ENCODE assay signal across 9 cellular contexts in the genomic region with DNA sequence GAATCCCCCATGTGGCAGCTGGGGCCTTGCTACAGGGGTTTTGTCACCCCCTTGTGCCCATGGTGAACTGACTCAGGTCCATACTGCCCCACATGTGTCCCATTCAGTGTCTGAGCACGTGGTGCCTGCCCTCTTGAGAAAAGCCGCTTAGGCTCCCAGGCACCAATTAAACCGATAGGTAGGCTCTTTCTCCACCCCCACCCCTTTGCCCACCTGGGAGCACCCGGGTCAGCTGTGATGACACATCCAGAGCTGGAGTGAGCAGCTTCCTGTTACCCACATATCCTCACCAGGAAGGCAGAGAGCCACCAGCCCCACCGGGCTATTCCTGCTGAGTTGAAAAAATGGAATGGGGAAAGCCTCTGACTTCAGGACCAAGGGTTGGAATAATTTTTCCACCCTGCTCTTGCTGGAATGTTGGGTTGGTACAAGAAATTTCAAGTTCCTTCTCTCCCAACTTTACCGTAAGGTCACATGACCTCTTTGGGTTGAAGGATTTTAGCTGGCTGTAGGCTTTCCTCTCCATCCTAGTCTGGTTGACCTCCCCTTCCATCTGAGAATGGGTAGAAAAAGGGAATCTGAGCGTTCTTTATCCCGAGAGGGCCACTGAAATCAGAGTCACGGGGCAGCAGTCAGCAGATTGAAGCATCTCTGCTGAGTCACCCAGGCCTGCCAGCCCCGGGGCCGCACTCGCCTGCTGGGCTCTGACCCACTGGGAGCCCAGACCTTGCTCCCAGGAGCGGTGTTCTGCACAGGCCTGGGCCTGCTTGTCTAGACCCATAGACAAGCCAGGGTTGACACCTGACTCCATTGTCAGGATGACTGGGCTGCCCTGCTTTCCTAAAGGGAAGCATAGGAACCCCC. TPM values are rescaled to one million over a fixed set of nuclear protein-coding genes. Genes with fewer than 3 reads are reported as not detected.
DNase-seq lines count a peak whose midpoint lies in the region; ATAC-seq and TF ChIP-seq lines count a peak whose summit lies in the region.
"Had no signal": no experiment of that assay in that cellular context is flagged by ENCODE, and none has a peak within 500 bp of the region (broad histone marks: within the 10 kb centered on the region; RNA-seq: fewer than 3 reads in every experiment).

No MANE protein-coding gene starts in this region.

- peaks cover 0 to 22% (median 7%) of the 10 kb centered on the region in 11 experiments; a peak in 13 of 22 replicates for H3K27me3 ChIP-seq in BLaER1 treated with 17β-estradiol and CSF1 and Interleukin-3, amounts not matched to agents 10 nM and 100 nM

- intact Hi-C loops in natural killer cell (cut with micrococcal nuclease) = loop anchor here (5.0 kb wide), 1 partner anchor 116 kb away; no protein-coding TSS in a partner anchor

- ATAC-seq in GM21360 (IDR thresholded peaks at IDR 0.05; ENCODE audit: unreplicated experiment) = no peak
- ATAC-seq in GM21529 (IDR thresholded peaks at IDR 0.05; ENCODE audit: unreplicated experiment) = no peak
- ATAC-seq in natural killer cell = no peak
- ATAC-seq in activated CD8-positive, alpha-beta memory T cell treated with anti-CD3 and anti-CD28 coated beads, Interleukin-2, amount 10 ng/mL, durations not matched to agents 7 days and 5 days = no peak

- H3K27ac ChIP-seq in BLaER1 treated with 17β-estradiol and CSF1 and Interleukin-3, amounts not matched to agents 10 nM and 100 nM = peak overlapping the region in 10 of 11 experiments; percentile 25 to 63 (median 46); a peak in 16 of 22 replicates
- H3K27ac ChIP-seq in caudate nucleus (ENCODE audit: low read depth, low read length) = peak overlapping the region; percentile 97

- H3K4me1 Mint-ChIP-seq in natural killer cell = peaks cover 7 to 18% of the 10 kb centered on the region in 2 donors
- peaks cover 20% of the 10 kb centered on the region for H3K4me1 Mint-ChIP-seq in activated CD8-positive, alpha-beta memory T cell treated with anti-CD3 and anti-CD28 coated beads, Interleukin-2, amount 10 ng/mL, durations not matched to agents 7 days and 5 days

- no peaks in the 10 kb centered on the region for H3K36me3 ChIP-seq in BLaER1 treated with 17β-estradiol and CSF1 and Interleukin-3, amounts not matched to agents 10 nM and 100 nM

- peak overlapping the region in 9 of 11 experiments; percentile 49 to 99 (median 75); a peak in 18 of 22 replicates for H3K4me2 ChIP-seq in BLaER1 treated with 17β-estradiol and CSF1 and Interleukin-3, amounts not matched to agents 10 nM and 100 nM

- no peak for TF ChIP-seq CTCF in natural killer cell (IDR thresholded peaks at IDR 0.05)

- DNase-seq in M059J (ENCODE audit: low read depth) (peak; percentile 71), caudate nucleus (lab: John Stamatoyannopoulos, UW) (peak in 54 of 61 donors; percentile 19 to 84 (median 60)), myocyte (ENCODE audit: low read depth) (peak; percentile 80), natural killer cell (no peak)
- DNase-seq in activated CD8-positive, alpha-beta memory T cell treated with anti-CD3 and anti-CD28 coated beads, Interleukin-2, amount 10 ng/mL, durations not matched to agents 7 days and 5 days = no peak
- DNase-seq: DND-41 had no signal

- peaks cover 7 to 11% of the 10 kb centered on the region in 2 donors for H3K27me3 Mint-ChIP-seq in natural killer cell (ENCODE audit: low read depth in 2 of 2)
- no peaks in the 10 kb centered on the region for H3K27me3 Mint-ChIP-seq in activated CD8-positive, alpha-beta memory T cell treated with anti-CD3 and anti-CD28 coated beads, Interleukin-2, amount 10 ng/mL, durations not matched to agents 7 days and 5 days

- CTCF ChIA-PET in activated CD8-positive, alpha-beta memory T cell treated with anti-CD3 and anti-CD28 coated beads, Interleukin-2, amount 10 ng/mL, durations not matched to agents 7 days and 5 days (lab: Charles Lee) = interaction anchor here (1.0 to 16.4 kb wide), 6 partner anchors 14 to 269 kb away, joined by 4 to 207 read pairs (median 27); partner anchors contain the start of gene TMCC2

- H3K4me3 ChIP-seq in BLaER1 treated with 17β-estradiol and CSF1 and Interleukin-3, amounts not matched to agents 10 nM and 100 nM = no peak overlapping the region

- no peak overlapping the region for H3K27ac Mint-ChIP-seq in natural killer cell
- no peak overlapping the region for H3K27ac Mint-ChIP-seq in activated CD8-positive, alpha-beta memory T cell treated with anti-CD3 and anti-CD28 coated beads, Interleukin-2, amount 10 ng/mL, durations not matched to agents 7 days and 5 days

- H3K9me3 ChIP-seq in BLaER1 treated with 17β-estradiol and CSF1 and Interleukin-3, amounts not matched to agents 10 nM and 100 nM (replicated peaks in 1 of 11) = no peaks in the 10 kb centered on the region

- H3K36me3 Mint-ChIP-seq in natural killer cell = no peaks in the 10 kb centered on the region
- H3K36me3 Mint-ChIP-seq in activated CD8-positive, alpha-beta memory T cell treated with anti-CD3 and anti-CD28 coated beads, Interleukin-2, amount 10 ng/mL, durations not matched to agents 7 days and 5 days = no peaks in the 10 kb centered on the region

- H3K9me3 Mint-ChIP-seq in natural killer cell = no peaks in the 10 kb centered on the region
- H3K9me3 Mint-ChIP-seq in activated CD8-positive, alpha-beta memory T cell treated with anti-CD3 and anti-CD28 coated beads, Interleukin-2, amount 10 ng/mL, durations not matched to agents 7 days and 5 days (ENCODE audit: low read depth) = no peaks in the 10 kb centered on the region

- H3K4me3 Mint-ChIP-seq in natural killer cell = no peak overlapping the region
- H3K4me3 Mint-ChIP-seq in activated CD8-positive, alpha-beta memory T cell treated with anti-CD3 and anti-CD28 coated beads, Interleukin-2, amount 10 ng/mL, durations not matched to agents 7 days and 5 days = no peak overlapping the region

- H4K20me1 ChIP-seq in BLaER1 treated with 17β-estradiol and CSF1 and Interleukin-3, amounts not matched to agents 10 nM and 100 nM = no peaks in the 10 kb centered on the region

- H3K4me1 ChIP-seq in BLaER1 treated with 17β-estradiol and CSF1 and Interleukin-3, amounts not matched to agents 10 nM and 100 nM = peaks cover 27 to 67% (median 63%) of the 10 kb centered on the region in 10 experiments

- peak overlapping the region in 1 of 11 experiments; percentile 11; a peak in 2 of 22 replicates for H3K9ac ChIP-seq in BLaER1 treated with 17β-estradiol and CSF1 and Interleukin-3, amounts not matched to agents 10 nM and 100 nM

RNA-seq across cellular contexts. Expression of gene TMCC2, which starts 30.8 kb away (rescaled TPM):
- 0.69 and 2.7 TPM in 2 replicates for total RNA-seq in M059J (2014; rRNA removed; shearing (Covaris generic))
- total RNA-seq in myocyte = 15.0 and 24.0 TPM in 2 replicates
- 9.9 TPM for polyA plus RNA-seq in myocyte (2012)
- 1 to 10 TPM in 2 of 3 donors, under 1 TPM in 1; 0.93 to 1.5 (median 1.1) TPM for total RNA-seq in natural killer cell
- total RNA-seq in activated CD8-positive, alpha-beta memory T cell treated with anti-CD3 and anti-CD28 coated beads, Interleukin-2, amount 10 ng/mL, durations not matched to agents 7 days and 5 days = 1 to 10 TPM; 2.6 to 5.3 TPM

RNA-seq across cellular contexts. Expression of gene DSTYK, which starts 47.0 kb away (rescaled TPM):
- 5.3 and 7.4 TPM in 2 replicates for total RNA-seq in M059J (2014; rRNA removed; shearing (Covaris generic))
- total RNA-seq in myocyte (8.4 and 11.6 TPM in 2 replicates), natural killer cell (10 to 100 TPM in 2 of 3 donors, 1 to 10 TPM in 1; 9.9 to 17.5 (median 14.9) TPM)
- 8.2 TPM for polyA plus RNA-seq in myocyte (2012)
- 10 to 100 TPM in 1 of 2 experiments, 1 to 10 TPM in 1; 8.7 to 11.6 TPM for total RNA-seq in activated CD8-positive, alpha-beta memory T cell treated with anti-CD3 and anti-CD28 coated beads, Interleukin-2, amount 10 ng/mL, durations not matched to agents 7 days and 5 days

Comparison
In these comparisons a context has a peak if more than half of its experiments do, and no peak if none do; other contexts are left out.
1. DNase-seq: peak in M059J (single experiment), caudate nucleus (54 of 61) and myocyte (single experiment); none in natural killer cell (single experiment) and activated CD8-positive, alpha-beta memory T cell treated with anti-CD3 and anti-CD28 coated beads, Interleukin-2, amount 10 ng/mL, durations not matched to agents 7 days and 5 days (single experiment).